ENCODE assay signal across 21 cellular contexts in the genomic region with DNA sequence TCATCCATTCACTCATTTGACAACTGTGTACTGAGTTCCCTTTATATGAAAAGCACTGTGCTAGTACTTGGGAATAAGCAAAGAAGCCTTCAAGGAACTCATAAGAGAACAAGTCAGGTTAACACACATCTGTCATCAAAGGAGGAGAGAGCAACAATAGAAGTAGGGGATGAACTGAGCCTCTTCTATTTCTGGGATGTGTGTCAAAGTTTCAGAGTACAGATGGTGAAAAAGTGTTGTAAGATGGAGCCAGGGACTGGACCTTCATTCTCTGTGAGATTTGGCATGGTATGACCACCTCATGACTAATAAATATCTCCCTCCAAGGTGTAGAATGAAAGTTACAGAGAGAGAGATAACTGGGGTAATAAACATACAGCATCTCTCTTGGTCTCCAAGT.
DNase-seq lines count a peak whose midpoint lies in the region; ATAC-seq and TF ChIP-seq lines count a peak whose summit lies in the region.
"Had no signal": no experiment of that assay in that cellular context is flagged by ENCODE, and none has a peak within 500 bp of the region (broad histone marks: within the 10 kb centered on the region; RNA-seq: fewer than 3 reads in every experiment).

No MANE protein-coding gene starts in this region.

- in situ Hi-C loops in mammary epithelial cell (cut with MboI; ENCODE audit: low sequenced_read_pairs in 2 of 2) = no loop called here

- no peaks in the 10 kb centered on the region for H3K36me3 ChIP-seq in SK-N-SH (replicated peaks in 1 of 2; ENCODE audit: control insufficient read depth in 1 of 2, insufficient read depth in 2 of 2, low read length in 1 of 2)
- H3K36me3 ChIP-seq in mammary epithelial cell (ENCODE audit: insufficient read depth, low read length) = no peaks in the 10 kb centered on the region
- no peaks in the 10 kb centered on the region for H3K36me3 ChIP-seq in prostate gland
- H3K36me3 ChIP-seq: BLaER1 treated with 17β-estradiol and CSF1 and Interleukin-3, amounts not matched to agents 10 nM and 100 nM had no signal

- H3K9ac ChIP-seq in SK-N-SH (no peak overlapping the region; the same call in 1 of the 2 replicates), mammary epithelial cell (ENCODE audit: insufficient read depth, low read length) (no peak overlapping the region)
- H3K9ac ChIP-seq: BLaER1 treated with 17β-estradiol and CSF1 and Interleukin-3, amounts not matched to agents 10 nM and 100 nM; KMS-11 had no signal

- H3K4me3 Mint-ChIP-seq in nephron = no peak overlapping the region

- peak overlapping the region in 2 of 3 experiments; percentile 66 to 88 for H3K27ac Mint-ChIP-seq in nephron
- H3K27ac Mint-ChIP-seq: CD4-positive, alpha-beta memory T cell had no signal

- no peaks in the 10 kb centered on the region for H3K79me2 ChIP-seq in SK-N-SH (ENCODE audit: insufficient read depth)
- no peaks in the 10 kb centered on the region for H3K79me2 ChIP-seq in mammary epithelial cell (ENCODE audit: insufficient read depth, low read length)

- H3K9me2 ChIP-seq in SK-N-SH = no peaks in the 10 kb centered on the region

- intact Hi-C loops in mammary epithelial cell (cut with micrococcal nuclease) (no loop called here), prostate gland (cut with DNase I) (no loop called here)

- POLR2A ChIA-PET in SK-N-SH (lab: Yijun Ruan, JAX) = no interaction called here

- TF ChIP-seq EP300 in SK-N-SH (IDR thresholded peaks at IDR 0.05; ENCODE audit: borderline replicate concordance in 1 of 2, low read depth in 1 of 2, low read length in 1 of 2) = no peak

- H3K27me3 ChIP-seq in SK-N-SH (ENCODE audit: insufficient read depth) = no peaks in the 10 kb centered on the region
- no peaks in the 10 kb centered on the region for H3K27me3 ChIP-seq in mammary epithelial cell (ENCODE audit: insufficient read depth, low read length)
- H3K27me3 ChIP-seq in prostate gland (replicated peaks; ENCODE audit: insufficient read depth) = no peaks in the 10 kb centered on the region
- H3K27me3 ChIP-seq: BLaER1 treated with 17β-estradiol and CSF1 and Interleukin-3, amounts not matched to agents 10 nM and 100 nM had no signal

- no peaks in the 10 kb centered on the region for H3K9me3 Mint-ChIP-seq in nephron

- CTCF ChIA-PET in SK-N-SH (lab: Yijun Ruan, JAX) (interaction anchor here (1.7 kb wide), 1 partner anchor 679 kb away, joined by 4 read pairs; no protein-coding TSS in a partner anchor), mammary epithelial cell (lab: Charles Lee; ENCODE audit: low non-redundant PET) (no interaction called here)

- TF ChIP-seq CTCF in SK-N-SH (IDR thresholded peaks at IDR 0.05) = no peak
- TF ChIP-seq CTCF in mammary epithelial cell (conservative IDR thresholded peaks at IDR 0.05 in 1 of 2, IDR thresholded peaks at IDR 0.05 in 1 of 2; ENCODE audit: extremely low read depth in 1 of 2, insufficient read depth in 1 of 2, low read depth in 1 of 2, low read length in 2 of 2) = no peak
- no peak for TF ChIP-seq CTCF in nephron (IDR thresholded peaks at IDR 0.05; ENCODE audit: unreplicated experiment in 3 of 3)
- TF ChIP-seq CTCF in prostate gland (IDR thresholded peaks at IDR 0.05) = no peak

- H3K4me1 ChIP-seq in SK-N-SH (ENCODE audit: control insufficient read depth in 1 of 2, insufficient read depth in 2 of 2, low read depth in 1 of 2, low read length in 1 of 2) = peaks cover 36 to 63% of the 10 kb centered on the region in 2 experiments
- peaks cover 49% of the 10 kb centered on the region for H3K4me1 ChIP-seq in mammary epithelial cell (ENCODE audit: insufficient read depth, low read length)
- H3K4me1 ChIP-seq in prostate gland (replicated peaks) = no peaks in the 10 kb centered on the region

- H3K4me1 Mint-ChIP-seq in nephron = peaks cover 87% of the 10 kb centered on the region
- H3K4me1 Mint-ChIP-seq: CD4-positive, alpha-beta memory T cell had no signal

- DNase-seq in SK-N-SH (no peak), mammary epithelial cell (peak; percentile 48), RPMI8226 (no peak), anterior cingulate cortex (lab: John Stamatoyannopoulos, UW) (no peak), prostate gland (ENCODE audit: low spot score) (no peak), COR-L47 (lab: John Stamatoyannopoulos, UW) (no peak)
- DNase-seq: CD4-positive, alpha-beta memory T cell; DMS153; GOT3; IMR-90; MV-4-11; NCI-H1694; NCI-H2081 treated with DMSO at 0.1 percent for 48 hours; NCI-H2171 treated with DMSO at 0.1 percent for 48 hours; NCI-H526 treated with DMSO at 0.1 percent for 48 hours; SHP77 had no signal

- H4K20me1 ChIP-seq in SK-N-SH (ENCODE audit: insufficient read depth) (no peaks in the 10 kb centered on the region), mammary epithelial cell (ENCODE audit: insufficient read depth, low read length) (no peaks in the 10 kb centered on the region)
- H4K20me1 ChIP-seq: BLaER1 treated with 17β-estradiol and CSF1 and Interleukin-3, amounts not matched to agents 10 nM and 100 nM had no signal

- H3K27me3 Mint-ChIP-seq in nephron (ENCODE audit: low read depth) = no peaks in the 10 kb centered on the region

- no peak for ATAC-seq in SK-N-SH treated with all-trans-retinoic acid at 6 μM for 48 hours

- H3K9me3 ChIP-seq in SK-N-SH = no peaks in the 10 kb centered on the region
- no peaks in the 10 kb centered on the region for H3K9me3 ChIP-seq in mammary epithelial cell (replicated peaks; ENCODE audit: insufficient read depth, low read length)
- H3K9me3 ChIP-seq in prostate gland = no peaks in the 10 kb centered on the region
- H3K9me3 ChIP-seq: BLaER1 treated with 17β-estradiol and CSF1 and Interleukin-3, amounts not matched to agents 10 nM and 100 nM had no signal

- no peak overlapping the region for H3K4me3 ChIP-seq in SK-N-SH (ENCODE audit: low read depth in 2 of 2, low read length in 1 of 2)
- H3K4me3 ChIP-seq in mammary epithelial cell (replicated peaks in 1 of 3; ENCODE audit: insufficient read depth in 1 of 3, low read depth in 2 of 3, low read length in 3 of 3) = no peak overlapping the region
- H3K4me3 ChIP-seq in prostate gland = no peak overlapping the region
- H3K4me3 ChIP-seq: BLaER1 treated with 17β-estradiol and CSF1 and Interleukin-3, amounts not matched to agents 10 nM and 100 nM had no signal

- BruUV-seq in mammary epithelial cell (replicated peaks; lab: Mats Ljungman, UMichigan) = no TSS peak

- TF ChIP-seq RAD21 in SK-N-SH (IDR thresholded peaks at IDR 0.05; ENCODE audit: low read length) = no peak

- dilution Hi-C loops in mammary epithelial cell (cut with HindIII; ENCODE audit: low sequenced_read_pairs) = no loop called here

- H3K36me3 Mint-ChIP-seq in nephron (ENCODE audit: low read depth) = no peaks in the 10 kb centered on the region
- H3K36me3 Mint-ChIP-seq: CD4-positive, alpha-beta memory T cell had no signal

- peaks cover 18% of the 10 kb centered on the region for H3F3A ChIP-seq in SK-N-SH (replicated peaks; ENCODE audit: insufficient read depth)

- TF ChIP-seq POLR2A in prostate gland (IDR thresholded peaks at IDR 0.05) = no peak

- H3K27ac ChIP-seq in SK-N-SH (ENCODE audit: low read depth in 2 of 2, low read length in 1 of 2) (peak overlapping the region in 1 of 2 experiments; percentile 97; a peak in 2 of 4 replicates), mammary epithelial cell (ENCODE audit: insufficient read depth, low read depth, low read length) (no peak overlapping the region), prostate gland (no peak overlapping the region)
- H3K27ac ChIP-seq: 22Rv1; BLaER1 treated with 17β-estradiol and CSF1 and Interleukin-3, amounts not matched to agents 10 nM and 100 nM; KMS-11 had no signal

- H3K4me2 ChIP-seq in SK-N-SH (peak overlapping the region; percentile 59; the same call in 1 of the 2 replicates), mammary epithelial cell (ENCODE audit: insufficient read depth, low read depth, low read length) (peak overlapping the region; percentile 31)
- H3K4me2 ChIP-seq: KMS-11 had no signal

- peak overlapping the region; percentile 20; the same call in 1 of the 2 replicates for H2AFZ ChIP-seq in SK-N-SH (ENCODE audit: low read depth)
- peak overlapping the region; percentile 74 for H2AFZ ChIP-seq in mammary epithelial cell (ENCODE audit: low read depth, low read length)

TF ChIP-seq in SK-N-SH, 30 proteins besides CTCF, POLR2A, EP300 and RAD21:
- TF ChIP-seq GABPA (IDR thresholded peaks at IDR 0.05; ENCODE audit: low read depth) = no peak
- no peak for TF ChIP-seq MXI1 (IDR thresholded peaks at IDR 0.05; ENCODE audit: low read depth, low read length)
- TF ChIP-seq NFIC (IDR thresholded peaks at IDR 0.05; ENCODE audit: borderline replicate concordance) = no peak

TF ChIP-seq in SK-N-SH treated with all-trans-retinoic acid at 6 μM for 48 hours, 23 proteins besides CTCF, POLR2A, EP300 and RAD21:
- no peak for TF ChIP-seq ZNF70 (CRISPR knock-in tag; IDR thresholded peaks at IDR 0.05)
- no peak for TF ChIP-seq ISL1 (CRISPR knock-in tag; IDR thresholded peaks at IDR 0.05)
- TF ChIP-seq CREB5 (CRISPR knock-in tag; IDR thresholded peaks at IDR 0.05; ENCODE audit: low read depth) = no peak
- TF ChIP-seq ZC3H10 (CRISPR knock-in tag; IDR thresholded peaks at IDR 0.05) = no peak
- no peak for TF ChIP-seq ZFP3 (CRISPR knock-in tag; IDR thresholded peaks at IDR 0.05)
- TF ChIP-seq RARB (CRISPR knock-in tag; IDR thresholded peaks at IDR 0.05) = no peak
- TF ChIP-seq, protein P1, sequence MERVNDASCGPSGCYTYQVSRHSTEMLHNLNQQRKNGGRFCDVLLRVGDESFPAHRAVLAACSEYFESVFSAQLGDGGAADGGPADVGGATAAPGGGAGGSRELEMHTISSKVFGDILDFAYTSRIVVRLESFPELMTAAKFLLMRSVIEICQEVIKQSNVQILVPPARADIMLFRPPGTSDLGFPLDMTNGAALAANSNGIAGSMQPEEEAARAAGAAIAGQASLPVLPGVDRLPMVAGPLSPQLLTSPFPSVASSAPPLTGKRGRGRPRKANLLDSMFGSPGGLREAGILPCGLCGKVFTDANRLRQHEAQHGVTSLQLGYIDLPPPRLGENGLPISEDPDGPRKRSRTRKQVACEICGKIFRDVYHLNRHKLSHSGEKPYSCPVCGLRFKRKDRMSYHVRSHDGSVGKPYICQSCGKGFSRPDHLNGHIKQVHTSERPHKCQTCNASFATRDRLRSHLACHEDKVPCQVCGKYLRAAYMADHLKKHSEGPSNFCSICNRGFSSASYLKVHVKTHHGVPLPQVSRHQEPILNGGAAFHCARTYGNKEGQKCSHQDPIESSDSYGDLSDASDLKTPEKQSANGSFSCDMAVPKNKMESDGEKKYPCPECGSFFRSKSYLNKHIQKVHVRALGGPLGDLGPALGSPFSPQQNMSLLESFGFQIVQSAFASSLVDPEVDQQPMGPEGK (CRISPR knock-in tag; IDR thresholded peaks at IDR 0.05; ENCODE audit: borderline replicate concordance) = no peak
